ENCODE assay signal across 14 cellular contexts in genomic region chr7:46290374-46291061, GRCh38.
DNase-seq lines count a peak whose midpoint lies in the region; ATAC-seq and TF ChIP-seq lines count a peak whose summit lies in the region.
"Had no signal": no experiment of that assay in that cellular context is flagged by ENCODE, and none has a peak within 500 bp of the region (broad histone marks: within the 10 kb centered on the region; RNA-seq: fewer than 3 reads in every experiment).

No MANE protein-coding gene starts in this region.

- H3K9ac ChIP-seq in neuronal stem cell (ENCODE audit: low read depth, low read length, poor library complexity), result no peak overlapping the region

- H3K36me3 ChIP-seq in PC-9 (ENCODE audit: low read depth), result no peaks in the 10 kb centered on the region
- no peaks in the 10 kb centered on the region for H3K36me3 ChIP-seq in neuronal stem cell (replicated peaks in 1 of 2; ENCODE audit: control insufficient read depth in 2 of 2, insufficient read depth in 2 of 2, low read length in 2 of 2)

- H3K79me1 ChIP-seq in neuronal stem cell (ENCODE audit: low read depth, low read length), result no peaks in the 10 kb centered on the region

- peaks cover 15% of the 10 kb centered on the region; the same call in 1 of the 2 replicates for H3F3A ChIP-seq in PC-9 (ENCODE audit: insufficient read depth, low read depth)

- H4K91ac ChIP-seq in neuronal stem cell (ENCODE audit: low read depth, low read length, poor library complexity), result no peak overlapping the region

- peak overlapping the region; percentile 92 for H3K27ac Mint-ChIP-seq in HFFc6
- H3K27ac Mint-ChIP-seq: activated CD4-positive, alpha-beta T cell treated with anti-CD3 and anti-CD28 coated beads for 36 hours; CD8-positive, alpha-beta T cell; natural killer cell treated with Interleukin-12 subunit alpha and Interleukin-12 subunit beta and Interleukin-15 and Interleukin-18, amount 100 ng/mL, for 72 hours had no signal

- H3K14ac ChIP-seq in neuronal stem cell (ENCODE audit: low read length), result no peak overlapping the region

- peaks cover 30% of the 10 kb centered on the region for H3K4me1 ChIP-seq in PC-9 (replicated peaks; ENCODE audit: insufficient read depth)
- peaks cover 3 to 5% of the 10 kb centered on the region in 2 donors for H3K4me1 ChIP-seq in neuronal stem cell (ENCODE audit: control insufficient read depth in 2 of 2, insufficient read depth in 1 of 2, low read depth in 1 of 2, low read length in 2 of 2)

- no peak overlapping the region for H2BK12ac ChIP-seq in neuronal stem cell (ENCODE audit: low read length)

- no peak for DNase-seq in HFFc6
- no peak for DNase-seq in PC-9
- DNase-seq in neuronal stem cell (ENCODE audit: low spot score), result no peak
- no peak for DNase-seq in A172 (ENCODE audit: low spot score)
- DNase-seq in pons (ENCODE audit: low spot score), result no peak
- DNase-seq in hippocampal formation (lab: John Stamatoyannopoulos, UW), result no peak
- DNase-seq: activated effector memory CD4-positive, alpha-beta T cell treated with anti-CD3 and anti-CD28 coated beads, Interleukin-2, amount 50 U/mL, for 16 hours; CD8-positive, alpha-beta T cell; NCI-H526; stimulated activated CD8-positive, alpha-beta memory T cell treated with anti-CD3 and anti-CD28 coated beads, Interleukin-4, amount 100 ng/mL, for 48 hours had no signal

- BruUV-seq in PC-9 (replicated peaks; lab: Mats Ljungman, UMichigan), result no TSS peak

- H2AFZ ChIP-seq in PC-9, result peak overlapping the region; percentile 44
- peak overlapping the region; percentile 6 for H2AFZ ChIP-seq in neuronal stem cell (ENCODE audit: low read length)

- POLR2A ChIA-PET in PC-9 (lab: Charles Lee; ENCODE audit: unreplicated experiment), result interaction anchor here (0.5 to 0.7 kb wide), 3 partner anchors 9 to 368 kb away, joined by 3 to 9 read pairs (median 4); no protein-coding TSS in a partner anchor

- H3K27me3 Mint-ChIP-seq in HFFc6 (ENCODE audit: insufficient read depth), result no peaks in the 10 kb centered on the region; the same call in 1 of the 2 replicates
- H3K27me3 Mint-ChIP-seq: activated CD4-positive, alpha-beta T cell treated with anti-CD3 and anti-CD28 coated beads for 36 hours; natural killer cell treated with Interleukin-12 subunit alpha and Interleukin-12 subunit beta and Interleukin-15 and Interleukin-18, amount 100 ng/mL, for 72 hours had no signal

- TF ChIP-seq CTCF in HFFc6 (IDR thresholded peaks at IDR 0.05) (no peak), PC-9 (conservative IDR thresholded peaks at IDR 0.05) (no peak)

- H2BK15ac ChIP-seq in neuronal stem cell (ENCODE audit: low read length), result no peak overlapping the region

- CTCF ChIA-PET in PC-9 (lab: Charles Lee), result no interaction called here

- no peaks in the 10 kb centered on the region for H4K20me1 ChIP-seq in PC-9 (ENCODE audit: insufficient read depth)

- H3K9me3 ChIP-seq in PC-9 (ENCODE audit: insufficient read depth, low read depth) (no peaks in the 10 kb centered on the region), neuronal stem cell (replicated peaks in 1 of 2; ENCODE audit: control insufficient read depth in 2 of 2, insufficient read depth in 1 of 2, low read depth in 1 of 2, low read length in 2 of 2) (peaks cover 0 to 3% of the 10 kb centered on the region in 2 donors)

- H3K27ac ChIP-seq in PC-9, result peak overlapping the region; percentile 77
- H3K27ac ChIP-seq in neuronal stem cell (replicated peaks; ENCODE audit: low read length), result no peak overlapping the region

- peak overlapping the region; percentile 46 for H3K4me2 ChIP-seq in PC-9
- no peak overlapping the region for H3K4me2 ChIP-seq in neuronal stem cell (ENCODE audit: insufficient read depth, low read length, poor library complexity, severe bottlenecking)

- no peaks in the 10 kb centered on the region for H3K9me3 Mint-ChIP-seq in HFFc6
- H3K9me3 Mint-ChIP-seq: CD8-positive, alpha-beta T cell had no signal

- no peak overlapping the region for H3K4ac ChIP-seq in neuronal stem cell (ENCODE audit: low read length)

- no peaks in the 10 kb centered on the region; the same call in 1 of the 2 replicates for H3K36me3 Mint-ChIP-seq in HFFc6 (ENCODE audit: low read depth)
- H3K36me3 Mint-ChIP-seq: CD8-positive, alpha-beta T cell; natural killer cell treated with Interleukin-12 subunit alpha and Interleukin-12 subunit beta and Interleukin-15 and Interleukin-18, amount 100 ng/mL, for 72 hours had no signal

- no peak overlapping the region for H3K4me3 ChIP-seq in PC-9
- no peak overlapping the region for H3K4me3 ChIP-seq in neuronal stem cell (ENCODE audit: low read length in 2 of 2)

- H2BK120ac ChIP-seq in neuronal stem cell (ENCODE audit: low read depth, low read length), result no peak overlapping the region

- H3K79me2 ChIP-seq in PC-9 (ENCODE audit: low read depth), result no peaks in the 10 kb centered on the region

- peak overlapping the region; percentile 79 for H3K4me3 Mint-ChIP-seq in HFFc6
- H3K4me3 Mint-ChIP-seq: activated CD4-positive, alpha-beta T cell treated with anti-CD3 and anti-CD28 coated beads for 36 hours; CD8-positive, alpha-beta T cell; natural killer cell treated with Interleukin-12 subunit alpha and Interleukin-12 subunit beta and Interleukin-15 and Interleukin-18, amount 100 ng/mL, for 72 hours had no signal

- intact Hi-C loops in PC-9 (cut with micrococcal nuclease; ENCODE audit: unreplicated experiment), result loop anchor here (1.0 to 2.0 kb wide), 7 partner anchors 38 to 368 kb away; no protein-coding TSS in a partner anchor

- no peak overlapping the region for H2AK5ac ChIP-seq in neuronal stem cell (ENCODE audit: low read depth, low read length)

- H3K27me3 ChIP-seq in PC-9 (ENCODE audit: insufficient read depth, low read depth) (no peaks in the 10 kb centered on the region), neuronal stem cell (ENCODE audit: control insufficient read depth in 3 of 3, insufficient read depth in 3 of 3, low read depth in 1 of 3, low read length in 3 of 3) (no peaks in the 10 kb centered on the region)

- no CpG with 5 or more reads among the region's 1 CpG for WGBS in neuronal stem cell (ENCODE audit: extremely low coverage in 2 of 2, insufficient read length in 2 of 2, insufficient replicate concordance in 1 of 2), 2 donors

- H4K8ac ChIP-seq in neuronal stem cell (ENCODE audit: low read depth, low read length), result no peak overlapping the region

- peaks cover 72% of the 10 kb centered on the region for H3K4me1 Mint-ChIP-seq in HFFc6 (ENCODE audit: low read depth)
- H3K4me1 Mint-ChIP-seq: activated CD4-positive, alpha-beta T cell treated with anti-CD3 and anti-CD28 coated beads for 36 hours had no signal

- no peak overlapping the region for H3K23ac ChIP-seq in neuronal stem cell (ENCODE audit: low read depth, low read length, poor library complexity)

- peak overlapping the region; percentile 38 for H3K18ac ChIP-seq in neuronal stem cell (ENCODE audit: low read length)

- no peaks in the 10 kb centered on the region for H3K9me2 ChIP-seq in PC-9 (ENCODE audit: insufficient read depth)

- H2BK5ac ChIP-seq in neuronal stem cell (ENCODE audit: low read length), result no peak overlapping the region

- ATAC-seq in GM18867 (IDR thresholded peaks at IDR 0.05; ENCODE audit: unreplicated experiment) (peak; percentile 24), GM21528 (IDR thresholded peaks at IDR 0.05; ENCODE audit: low FRiP score, unreplicated experiment) (no peak)
- ATAC-seq: activated CD4-positive, alpha-beta T cell treated with anti-CD3 and anti-CD28 coated beads for 36 hours; CD8-positive, alpha-beta T cell; natural killer cell treated with Interleukin-12 subunit alpha and Interleukin-12 subunit beta and Interleukin-15 and Interleukin-18, amount 100 ng/mL, for 72 hours had no signal
